Comparison of ENCODE assay signal across 19 cellular contexts in the genomic region with DNA sequence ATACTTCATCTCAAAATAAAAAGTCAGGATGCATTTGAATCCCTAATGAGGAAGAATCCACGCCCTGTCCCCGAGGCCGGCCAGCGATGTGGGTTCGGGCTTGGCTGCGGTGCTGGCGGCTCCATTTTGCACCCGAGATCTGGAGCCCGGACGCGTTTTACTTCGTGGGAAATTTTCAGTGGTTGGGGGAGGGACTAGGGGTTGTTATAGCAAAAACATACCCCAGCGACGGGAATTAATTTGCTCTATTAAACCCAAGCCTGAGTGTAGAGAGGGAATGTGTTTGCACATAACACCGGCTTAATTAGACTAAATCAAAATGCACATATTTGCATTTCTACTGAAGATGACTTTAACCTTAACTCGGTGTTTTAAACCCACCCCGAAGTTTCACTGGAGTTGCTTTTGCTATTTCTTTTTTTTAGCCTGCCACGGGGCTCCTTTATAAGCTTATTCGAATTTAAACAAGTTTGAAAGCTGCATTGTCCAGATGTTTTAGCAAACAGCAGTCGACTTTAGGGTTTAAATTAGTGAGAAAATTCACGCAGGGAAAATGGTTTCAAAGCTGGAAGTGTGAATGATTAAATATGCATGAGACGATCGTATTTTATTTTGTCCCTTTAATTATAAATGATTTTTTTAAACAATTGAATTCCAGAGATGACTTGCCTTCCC. TPM values are rescaled to one million over a fixed set of nuclear protein-coding genes. Genes with fewer than 3 reads are reported as not detected.
A peak's percentile ranks its signal among the peaks of the same experiment; 100 is the strongest.
DNase-seq lines count a peak whose midpoint lies in the region; ATAC-seq, FAIRE-seq and TF ChIP-seq lines count a peak whose summit lies in the region.
"Had no signal": no experiment of that assay in that cellular context is flagged by ENCODE, and none has a peak within 500 bp of the region (broad histone marks: within the 10 kb centered on the region; RNA-seq: fewer than 3 reads in every experiment).

No MANE protein-coding gene starts in this region.

- H3K27me3 Mint-ChIP-seq in T-helper 1 cell treated with Interleukin-12 subunit alpha and Interleukin-12 subunit beta and Interleukin-4 antibody, amounts not matched to agents 30 μg/mL and 1 μg/mL, for 36 hours (ENCODE audit: low read depth), result peaks cover 85% of the 10 kb centered on the region

- no peak for ATAC-seq in GM18870 (IDR thresholded peaks at IDR 0.05; ENCODE audit: unreplicated experiment)
- no peak for ATAC-seq in GM21528 (IDR thresholded peaks at IDR 0.05; ENCODE audit: low FRiP score, unreplicated experiment)

- H3K27ac ChIP-seq in iPS-18a (ENCODE audit: low read length) (no peak overlapping the region), skeletal muscle tissue (ENCODE audit: low read depth, low read length) (peak overlapping the region; percentile 51)
- H3K27ac ChIP-seq: esophagus muscularis mucosa had no signal

- peak overlapping the region; percentile 32 for H3K4me3 ChIP-seq in astrocyte of the spinal cord (ENCODE audit: low read depth, low read length)
- H3K4me3 ChIP-seq in iPS-18a (ENCODE audit: low read length), result peak overlapping the region; percentile 64
- peak overlapping the region in 2 of 3 donors; percentile 29 to 68 for H3K4me3 ChIP-seq in skeletal muscle tissue (ENCODE audit: low read length in 3 of 3)

- in situ Hi-C loops in astrocyte of the spinal cord (cut with HindIII; ENCODE audit: low sequenced_read_pairs), result loop anchor here (25.0 kb wide), 1 partner anchor 648 kb away; a partner anchor contains a TSS

- DNase-seq in T-helper 1 cell (no peak), astrocyte of the spinal cord (ENCODE audit: low read depth, low spot score) (peak; percentile 48), HTR-8/SVneo (ENCODE audit: insufficient read length, low spot score) (no peak)
- DNase-seq: activated T-cell treated with anti-CD3 and anti-CD28 coated beads, Interleukin-2, amount 50 U/mL, for 1 hour; COR-L47; kidney glomerular epithelial cell; NCI-H1436; NCI-H774; SIG-M5; stimulated activated CD4-positive, alpha-beta T cell treated with anti-CD3 and anti-CD28 coated beads, Interleukin-4, amount 100 ng/mL, for 24 hours had no signal

- H3K27me3 ChIP-seq in iPS-18a (ENCODE audit: control insufficient read depth, insufficient read depth, low read length), result peaks cover 95% of the 10 kb centered on the region
- peaks cover 34 to 44% (median 35%) of the 10 kb centered on the region in 3 donors for H3K27me3 ChIP-seq in skeletal muscle tissue (ENCODE audit: control insufficient read depth in 3 of 3, insufficient read depth in 3 of 3, low read length in 3 of 3)
- H3K27me3 ChIP-seq: ascending aorta had no signal

- H3K4me1 Mint-ChIP-seq in T-helper 1 cell treated with Interleukin-12 subunit alpha and Interleukin-12 subunit beta and Interleukin-4 antibody, amounts not matched to agents 30 μg/mL and 1 μg/mL, for 36 hours (ENCODE audit: low read depth), result peaks cover 19% of the 10 kb centered on the region

- no peak overlapping the region for H3K4me3 Mint-ChIP-seq in T-helper 1 cell treated with Interleukin-12 subunit alpha and Interleukin-12 subunit beta and Interleukin-4 antibody, amounts not matched to agents 30 μg/mL and 1 μg/mL, for 36 hours

- peak overlapping the region; percentile 26 for H3K27ac Mint-ChIP-seq in T-helper 1 cell treated with Interleukin-12 subunit alpha and Interleukin-12 subunit beta and Interleukin-4 antibody, amounts not matched to agents 30 μg/mL and 1 μg/mL, for 36 hours

- peaks cover 4% of the 10 kb centered on the region for H3K9me3 Mint-ChIP-seq in T-helper 1 cell treated with Interleukin-12 subunit alpha and Interleukin-12 subunit beta and Interleukin-4 antibody, amounts not matched to agents 30 μg/mL and 1 μg/mL, for 36 hours
- H3K9me3 Mint-ChIP-seq: stimulated activated naive CD8-positive, alpha-beta T cell treated with anti-CD3 and anti-CD28 coated beads, Interleukin-15, amount 100 ng/mL, for 72 hours had no signal

- peaks cover 49% of the 10 kb centered on the region for H3K4me1 ChIP-seq in iPS-18a (ENCODE audit: control insufficient read depth, low read depth, low read length)
- H3K4me1 ChIP-seq in skeletal muscle tissue (ENCODE audit: control insufficient read depth in 3 of 3, insufficient read depth in 3 of 3, low read length in 3 of 3), result peaks cover 9 to 23% (median 10%) of the 10 kb centered on the region in 3 donors

- H3K36me3 ChIP-seq in iPS-18a (ENCODE audit: control insufficient read depth, low read depth, low read length) (no peaks in the 10 kb centered on the region), skeletal muscle tissue (ENCODE audit: control insufficient read depth in 3 of 3, insufficient read depth in 3 of 3, low read length in 3 of 3) (peaks cover 0 to 7% (median 0%) of the 10 kb centered on the region in 3 donors)

- H3K9ac ChIP-seq in iPS-18a (ENCODE audit: low read length), result no peak overlapping the region
- peak overlapping the region in 2 of 3 donors; percentile 70 to 76 for H3K9ac ChIP-seq in skeletal muscle tissue (ENCODE audit: low read depth in 1 of 3, low read length in 3 of 3)

- H3K36me3 Mint-ChIP-seq in T-helper 1 cell treated with Interleukin-12 subunit alpha and Interleukin-12 subunit beta and Interleukin-4 antibody, amounts not matched to agents 30 μg/mL and 1 μg/mL, for 36 hours (ENCODE audit: low read depth), result peaks cover 3% of the 10 kb centered on the region

- FAIRE-seq in HTR-8/SVneo (lab: Jason Lieb, UNC), result no peak

- H3K9me3 ChIP-seq in iPS-18a (ENCODE audit: control insufficient read depth, low read depth, low read length) (no peaks in the 10 kb centered on the region), skeletal muscle tissue (ENCODE audit: control insufficient read depth in 3 of 3, low read length in 3 of 3) (no peaks in the 10 kb centered on the region)
- H3K9me3 ChIP-seq: ascending aorta, esophagus muscularis mucosa had no signal

- TF ChIP-seq CTCF in astrocyte of the spinal cord (IDR thresholded peaks at IDR 0.05; ENCODE audit: low read depth, low read length), result no peak

RNA-seq across cellular contexts. Expression of a gene that starts 4.9 kb away (rescaled TPM):
- 2.1 TPM for total RNA-seq in skeletal muscle tissue
- total RNA-seq: ascending aorta, omental fat pad had no signal
